In genomic region chr11:76665172-76665571, GRCh38 we compare ENCODE assay signal across 10 cellular contexts. TPM values are rescaled to one million over a fixed set of nuclear protein-coding genes. Genes with fewer than 3 reads are reported as not detected.
A peak's percentile ranks its signal among the peaks of the same experiment; 100 is the strongest.
DNase-seq lines count a peak whose midpoint lies in the region; ATAC-seq lines count a peak whose summit lies in the region.
"Had no signal": no experiment of that assay in that cellular context is flagged by ENCODE, and none has a peak within 500 bp of the region (broad histone marks: within the 10 kb centered on the region; RNA-seq: fewer than 3 reads in every experiment).

No MANE protein-coding gene starts in this region.

- ATAC-seq in activated CD8-positive, alpha-beta memory T cell treated with anti-CD3 and anti-CD28 coated beads, Interleukin-2, amount 10 ng/mL, durations not matched to agents 7 days and 5 days = peak; percentile 62
- ATAC-seq in left cardiac atrium (no peak), HG03521 (IDR thresholded peaks at IDR 0.05; ENCODE audit: unreplicated experiment) (no peak)
- no peak for ATAC-seq in stimulated activated naive B cell treated with anti-CD40 and anti-IgM and Interleukin-4, amounts not matched to agents 10 μg/mL and 1 μg/mL and 100 μg/mL, for 72 hours (replicated peaks)

- intact Hi-C loops in left cardiac atrium (cut with DNase I) = loop anchor here in 1 of 2 donors (10.0 kb wide), 1 partner anchor 50 kb away; no protein-coding TSS in a partner anchor

- H3K4me3 Mint-ChIP-seq in activated CD8-positive, alpha-beta memory T cell treated with anti-CD3 and anti-CD28 coated beads, Interleukin-2, amount 10 ng/mL, durations not matched to agents 7 days and 5 days = no peak overlapping the region
- peak overlapping the region; percentile 41 for H3K4me3 Mint-ChIP-seq in T-helper 2 cell treated with Interferon-gamma antibody and Interleukin-4, amounts not matched to agents 5 μg/mL and 100 μg/mL, for 36 hours
- H3K4me3 Mint-ChIP-seq in stimulated activated naive B cell treated with anti-CD40 and anti-IgM and Interleukin-4, amounts not matched to agents 10 μg/mL and 1 μg/mL and 100 μg/mL, for 72 hours = peak overlapping the region; percentile 70 to 84

- CTCF ChIA-PET in activated CD8-positive, alpha-beta memory T cell treated with anti-CD3 and anti-CD28 coated beads, Interleukin-2, amount 10 ng/mL, durations not matched to agents 7 days and 5 days (lab: Charles Lee) = interaction anchor here (1.2 kb wide), 2 partner anchors 11 kb away, joined by 3 read pairs; no protein-coding TSS in a partner anchor

- H3K4me1 Mint-ChIP-seq in activated CD8-positive, alpha-beta memory T cell treated with anti-CD3 and anti-CD28 coated beads, Interleukin-2, amount 10 ng/mL, durations not matched to agents 7 days and 5 days = peaks cover 16% of the 10 kb centered on the region
- peaks cover 40% of the 10 kb centered on the region for H3K4me1 Mint-ChIP-seq in T-helper 2 cell treated with Interferon-gamma antibody and Interleukin-4, amounts not matched to agents 5 μg/mL and 100 μg/mL, for 36 hours (ENCODE audit: low read depth)
- peaks cover 67 to 88% of the 10 kb centered on the region in 2 donors for H3K4me1 Mint-ChIP-seq in stimulated activated naive B cell treated with anti-CD40 and anti-IgM and Interleukin-4, amounts not matched to agents 10 μg/mL and 1 μg/mL and 100 μg/mL, for 72 hours

- H3K27ac Mint-ChIP-seq in activated CD8-positive, alpha-beta memory T cell treated with anti-CD3 and anti-CD28 coated beads, Interleukin-2, amount 10 ng/mL, durations not matched to agents 7 days and 5 days = peak overlapping the region; percentile 55
- peak overlapping the region; percentile 71 for H3K27ac Mint-ChIP-seq in T-helper 2 cell treated with Interferon-gamma antibody and Interleukin-4, amounts not matched to agents 5 μg/mL and 100 μg/mL, for 36 hours
- H3K27ac Mint-ChIP-seq in stimulated activated naive B cell treated with anti-CD40 and anti-IgM and Interleukin-4, amounts not matched to agents 10 μg/mL and 1 μg/mL and 100 μg/mL, for 72 hours = peak overlapping the region; percentile 86

- no peak for DNase-seq in activated CD8-positive, alpha-beta memory T cell treated with anti-CD3 and anti-CD28 coated beads, Interleukin-2, amount 10 ng/mL, durations not matched to agents 7 days and 5 days
- no peak for DNase-seq in activated CD8-positive, alpha-beta memory T cell treated with anti-CD3 and anti-CD28 coated beads, Interleukin-2, amount 50 U/mL, for 48 hours
- no peak for DNase-seq in T-helper 2 cell treated with Interferon-gamma antibody and Interleukin-4, amounts not matched to agents 5 μg/mL and 100 μg/mL, for 36 hours (ENCODE audit: low spot score)
- DNase-seq in left cardiac atrium = peak; percentile 15
- DNase-seq in stimulated activated naive B cell treated with anti-CD40 and anti-IgM and Interleukin-4, amounts not matched to agents 10 μg/mL and 1 μg/mL and 100 μg/mL, for 72 hours = no peak
- no peak for DNase-seq in stimulated activated CD8-positive, alpha-beta memory T cell treated with anti-CD3 and anti-CD28 coated beads, Interleukin-4, amount 100 ng/mL, for 48 hours
- no peak for DNase-seq in stimulated activated naive CD4-positive, alpha-beta T cell (lab: John Stamatoyannopoulos, UW)
- DNase-seq: ACHN, NCI-H226 had no signal

- no peaks in the 10 kb centered on the region for H3K9me3 Mint-ChIP-seq in activated CD8-positive, alpha-beta memory T cell treated with anti-CD3 and anti-CD28 coated beads, Interleukin-2, amount 10 ng/mL, durations not matched to agents 7 days and 5 days (ENCODE audit: low read depth)
- no peaks in the 10 kb centered on the region for H3K9me3 Mint-ChIP-seq in T-helper 2 cell treated with Interferon-gamma antibody and Interleukin-4, amounts not matched to agents 5 μg/mL and 100 μg/mL, for 36 hours
- H3K9me3 Mint-ChIP-seq in stimulated activated naive B cell treated with anti-CD40 and anti-IgM and Interleukin-4, amounts not matched to agents 10 μg/mL and 1 μg/mL and 100 μg/mL, for 72 hours = no peaks in the 10 kb centered on the region

- peaks cover 25% of the 10 kb centered on the region for H3K27me3 Mint-ChIP-seq in activated CD8-positive, alpha-beta memory T cell treated with anti-CD3 and anti-CD28 coated beads, Interleukin-2, amount 10 ng/mL, durations not matched to agents 7 days and 5 days
- H3K27me3 Mint-ChIP-seq in T-helper 2 cell treated with Interferon-gamma antibody and Interleukin-4, amounts not matched to agents 5 μg/mL and 100 μg/mL, for 36 hours (ENCODE audit: low read depth) = peaks cover 12% of the 10 kb centered on the region
- H3K27me3 Mint-ChIP-seq in stimulated activated naive B cell treated with anti-CD40 and anti-IgM and Interleukin-4, amounts not matched to agents 10 μg/mL and 1 μg/mL and 100 μg/mL, for 72 hours = peaks cover 0 to 6% of the 10 kb centered on the region in 2 donors

- H3K36me3 Mint-ChIP-seq in activated CD8-positive, alpha-beta memory T cell treated with anti-CD3 and anti-CD28 coated beads, Interleukin-2, amount 10 ng/mL, durations not matched to agents 7 days and 5 days = no peaks in the 10 kb centered on the region
- peaks cover 6% of the 10 kb centered on the region for H3K36me3 Mint-ChIP-seq in T-helper 2 cell treated with Interferon-gamma antibody and Interleukin-4, amounts not matched to agents 5 μg/mL and 100 μg/mL, for 36 hours (ENCODE audit: low read depth)
- peaks cover 90 to 99% of the 10 kb centered on the region in 2 donors for H3K36me3 Mint-ChIP-seq in stimulated activated naive B cell treated with anti-CD40 and anti-IgM and Interleukin-4, amounts not matched to agents 10 μg/mL and 1 μg/mL and 100 μg/mL, for 72 hours

RNA-seq across cellular contexts. Expression of gene LRRC32, which starts 5.4 kb away (rescaled TPM):
- 1 to 10 TPM in 1 of 2 experiments, under 1 TPM in 1; 0.32 to 4.7 TPM for total RNA-seq in activated CD8-positive, alpha-beta memory T cell treated with anti-CD3 and anti-CD28 coated beads, Interleukin-2, amount 10 ng/mL, durations not matched to agents 7 days and 5 days
- total RNA-seq in left cardiac atrium = 10 to 100 TPM; 43.8 to 88.2 TPM

Comparison
In these comparisons a context has a peak if more than half of its experiments do, and no peak if none do; other contexts are left out.
1. RNA of gene LRRC32, which starts 5.4 kb away (total RNA-seq): 43.8 to 88.2 TPM in left cardiac atrium; 0.32 to 4.7 TPM in activated CD8-positive, alpha-beta memory T cell treated with anti-CD3 and anti-CD28 coated beads, Interleukin-2, amount 10 ng/mL, durations not matched to agents 7 days and 5 days; every median in the first group is over 4 times any median in the second.
2. Peak in every context shown above with its lines, with median percentiles within 50 percentile points of each other: H3K27ac Mint-ChIP-seq.